ENCODE assay signal across 18 cellular contexts in the genomic region with DNA sequence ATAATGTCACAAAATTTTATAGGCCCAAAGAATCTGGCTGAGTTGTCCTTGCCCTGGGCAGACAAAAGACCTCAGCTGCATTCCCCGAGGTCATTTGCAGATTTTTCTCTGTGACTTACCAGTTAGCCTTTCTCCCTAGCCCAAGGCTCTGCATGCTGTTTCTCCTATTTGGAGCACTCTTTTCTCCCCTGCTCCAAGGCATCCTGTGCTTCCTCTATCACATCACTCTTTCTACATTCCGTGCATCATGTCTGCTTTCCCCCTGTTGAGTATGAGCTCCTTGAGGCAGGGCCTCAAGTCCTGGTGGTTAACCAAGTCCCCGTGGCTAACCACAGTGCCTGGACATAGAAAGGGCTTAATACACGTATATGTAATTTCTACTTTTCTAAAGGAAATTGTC. TPM values are rescaled to one million over a fixed set of nuclear protein-coding genes. Genes with fewer than 3 reads are reported as not detected.
DNase-seq lines count a peak whose midpoint lies in the region; ATAC-seq and TF ChIP-seq lines count a peak whose summit lies in the region.
"Had no signal": no experiment of that assay in that cellular context is flagged by ENCODE, and none has a peak within 500 bp of the region (broad histone marks: within the 10 kb centered on the region; RNA-seq: fewer than 3 reads in every experiment).

No MANE protein-coding gene starts in this region.

- H3K4me3 Mint-ChIP-seq in WTC11, result no peak overlapping the region

- no peak overlapping the region for H3K4me3 ChIP-seq in KMS-11 (IDR thresholded peaks at IDR 0.05; ENCODE audit: insufficient read depth, low read depth, low read length)
- H3K4me3 ChIP-seq: BLaER1 treated with 17β-estradiol and CSF1 and Interleukin-3, amounts not matched to agents 10 nM and 100 nM; GM23248 had no signal

- peak; percentile 57 for ATAC-seq in WTC11
- no peak for ATAC-seq in GM19395 (IDR thresholded peaks at IDR 0.05; ENCODE audit: unreplicated experiment)
- ATAC-seq in GM18505 (IDR thresholded peaks at IDR 0.05; ENCODE audit: unreplicated experiment), result no peak
- no peak for ATAC-seq in GM21528 (IDR thresholded peaks at IDR 0.05; ENCODE audit: low FRiP score, unreplicated experiment)

- H4K20me1 ChIP-seq in KMS-11 (ENCODE audit: insufficient read depth), result no peaks in the 10 kb centered on the region
- H4K20me1 ChIP-seq: BLaER1 treated with 17β-estradiol and CSF1 and Interleukin-3, amounts not matched to agents 10 nM and 100 nM had no signal

- H3K4me2 ChIP-seq in KMS-11, result 0 out of 2 replicates have a peak overlapping the region, but pooled peaks have one; percentile 6
- H3K4me2 ChIP-seq: BLaER1 treated with 17β-estradiol and CSF1 and Interleukin-3, amounts not matched to agents 10 nM and 100 nM had no signal

- peaks cover 2% of the 10 kb centered on the region; the same call in 1 of the 2 replicates for H3K27me3 Mint-ChIP-seq in WTC11 (ENCODE audit: low read depth)

- no peak overlapping the region for H3K9ac ChIP-seq in KMS-11
- H3K9ac ChIP-seq: BLaER1 treated with 17β-estradiol and CSF1 and Interleukin-3, amounts not matched to agents 10 nM and 100 nM; GM23248 had no signal

- H3K4me1 ChIP-seq in KMS-11 (ENCODE audit: low read depth, poor library complexity, severe bottlenecking), result peaks cover 12% of the 10 kb centered on the region
- H3K4me1 ChIP-seq: BLaER1 treated with 17β-estradiol and CSF1 and Interleukin-3, amounts not matched to agents 10 nM and 100 nM had no signal

- CTCF ChIA-PET in WTC11 (lab: Charles Lee), result no interaction called here

- H3K27ac ChIP-seq in 22Rv1, result peak overlapping the region; percentile 61
- H3K27ac ChIP-seq in KMS-11, result no peak overlapping the region
- H3K27ac ChIP-seq: BLaER1 treated with 17β-estradiol and CSF1 and Interleukin-3, amounts not matched to agents 10 nM and 100 nM; GM23248 had no signal

- H3K27me3 ChIP-seq in KMS-11 (ENCODE audit: insufficient read depth, low read depth), result no peaks in the 10 kb centered on the region
- H3K27me3 ChIP-seq: BLaER1 treated with 17β-estradiol and CSF1 and Interleukin-3, amounts not matched to agents 10 nM and 100 nM had no signal

- peaks cover 15% of the 10 kb centered on the region for H3K9me3 Mint-ChIP-seq in WTC11

- no peak overlapping the region for H3K27ac Mint-ChIP-seq in WTC11

- TF ChIP-seq POLR2A in GM18505 (IDR thresholded peaks at IDR 0.05; ENCODE audit: borderline replicate concordance, extremely low read depth, insufficient read depth, insufficient read length), result no peak

- no peak overlapping the region for H2AFZ ChIP-seq in KMS-11 (ENCODE audit: low read depth)
- H2AFZ ChIP-seq: GM23248 had no signal

- peaks cover 4% of the 10 kb centered on the region; the same call in 1 of the 2 replicates for H3K36me3 Mint-ChIP-seq in WTC11

- TF ChIP-seq CTCF in 22Rv1 (IDR thresholded peaks at IDR 0.05) (no peak), KMS-11 (conservative IDR thresholded peaks at IDR 0.05; ENCODE audit: low read depth, low read length) (no peak), WTC11 (IDR thresholded peaks at IDR 0.05) (no peak)

- no peaks in the 10 kb centered on the region for H3K79me2 ChIP-seq in KMS-11 (ENCODE audit: insufficient read depth, low read depth)

- no peak for DNase-seq in WTC11 (ENCODE audit: low spot score)
- peak; percentile 22 for DNase-seq in glomerular visceral epithelial cell (ENCODE audit: extremely low spot score)
- no peak for DNase-seq in NCI-H2227 (lab: John Stamatoyannopoulos, UW; ENCODE audit: unreplicated experiment)
- DNase-seq: DMS 273 treated with DMSO at 0.1 percent for 48 hours, KBM-7, NCI-H1105, NCI-H1694, NCI-H2227 treated with DMSO at 0.1 percent for 48 hours, NCI-H524, SHP77 treated with DMSO at 0.1 percent for 48 hours had no signal

- POLR2A ChIA-PET in WTC11 (lab: Charles Lee), result no interaction called here

- H3K36me3 ChIP-seq in KMS-11 (ENCODE audit: insufficient read depth), result no peaks in the 10 kb centered on the region
- H3K36me3 ChIP-seq: BLaER1 treated with 17β-estradiol and CSF1 and Interleukin-3, amounts not matched to agents 10 nM and 100 nM had no signal

- H3K4me1 Mint-ChIP-seq in WTC11, result no peaks in the 10 kb centered on the region

TF ChIP-seq in WTC11, 78 proteins besides CTCF, POLR2A, EP300 and RAD21:
- TF ChIP-seq FOXK1 (CRISPR knock-in tag; IDR thresholded peaks at IDR 0.05), result no peak

RNA-seq across cellular contexts. Expression of gene GSTA3, which starts 0.6 kb away (rescaled TPM):
- total RNA-seq in WTC11 (2021), result not detected in 3 replicates
- total RNA-seq: A172, GM23248 had no signal
